In the genomic region with DNA sequence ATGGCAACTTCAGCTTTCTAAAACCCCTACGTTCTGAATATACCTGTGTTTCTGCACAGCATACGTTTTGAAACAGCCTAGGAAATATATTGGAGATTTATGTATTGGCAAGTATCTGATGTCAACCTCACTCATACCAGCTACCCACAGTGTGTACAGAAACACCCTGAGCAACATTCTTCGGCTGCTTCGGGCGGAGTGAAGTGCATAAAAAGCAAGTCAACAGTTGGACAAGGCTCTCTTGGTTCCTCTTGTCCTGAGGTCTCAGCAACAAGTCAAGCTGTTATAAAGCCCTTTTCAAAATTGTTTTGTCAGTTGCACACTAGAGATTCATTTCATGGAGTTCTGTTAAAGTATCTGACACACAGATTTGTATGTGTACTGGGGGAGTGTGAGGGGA, we compare ENCODE assay signal across 20 cellular contexts. TPM values are rescaled to one million over a fixed set of nuclear protein-coding genes. Genes with fewer than 3 reads are reported as not detected.
DNase-seq lines count a peak whose midpoint lies in the region; ATAC-seq and TF ChIP-seq lines count a peak whose summit lies in the region.
"Had no signal": no experiment of that assay in that cellular context is flagged by ENCODE, and none has a peak within 500 bp of the region (broad histone marks: within the 10 kb centered on the region; RNA-seq: fewer than 3 reads in every experiment).

No MANE protein-coding gene starts in this region.

- no peak overlapping the region for H3K4me3 Mint-ChIP-seq in MCF 10A (ENCODE audit: unreplicated experiment)
- H3K4me3 Mint-ChIP-seq: activated T-cell treated with anti-CD3 and anti-CD28 coated beads, Interleukin-2, amount 50 U/mL, for 72 hours; CD4-positive, CD25-positive, alpha-beta regulatory T cell; dendritic cell treated with granulocyte-macrophage colony-stimulating factor and Interleukin-4, amounts not matched to agents 40 ng/mL and 50 ng/mL, for 4 days; nephron; T-helper 1 cell treated with Interleukin-12 subunit alpha and Interleukin-12 subunit beta and Interleukin-4 antibody, amounts not matched to agents 30 μg/mL and 1 μg/mL, for 36 hours had no signal

- no peaks in the 10 kb centered on the region for H3K27me3 Mint-ChIP-seq in MCF 10A (ENCODE audit: insufficient read depth, unreplicated experiment)

- no peaks in the 10 kb centered on the region for H3K36me3 Mint-ChIP-seq in MCF 10A (ENCODE audit: insufficient read depth, unreplicated experiment)
- H3K36me3 Mint-ChIP-seq: activated naive CD4-positive, alpha-beta T cell treated with anti-CD3 and anti-CD28 coated beads, Interleukin-2, amount 50 U/mL, for 72 hours; CD4-positive, CD25-positive, alpha-beta regulatory T cell had no signal

- H3K36me3 ChIP-seq in mammary epithelial cell (ENCODE audit: insufficient read depth, low read length) (no peaks in the 10 kb centered on the region), lower lobe of right lung (no peaks in the 10 kb centered on the region)
- H3K36me3 ChIP-seq: brain microvascular endothelial cell had no signal

- H3K9me3 ChIP-seq in mammary epithelial cell (replicated peaks; ENCODE audit: insufficient read depth, low read length) = no peaks in the 10 kb centered on the region
- no peaks in the 10 kb centered on the region for H3K9me3 ChIP-seq in lower lobe of right lung
- H3K9me3 ChIP-seq: testis had no signal

- H3K27ac Mint-ChIP-seq in MCF 10A (ENCODE audit: low read depth, unreplicated experiment) = no peak overlapping the region
- H3K27ac Mint-ChIP-seq: activated naive CD4-positive, alpha-beta T cell treated with anti-CD3 and anti-CD28 coated beads, Interleukin-2, amount 50 U/mL, for 72 hours; activated T-cell treated with anti-CD3 and anti-CD28 coated beads, Interleukin-2, amount 50 U/mL, for 72 hours; CD4-positive, CD25-positive, alpha-beta regulatory T cell; dendritic cell treated with granulocyte-macrophage colony-stimulating factor and Interleukin-4, amounts not matched to agents 40 ng/mL and 50 ng/mL, for 4 days; nephron; T-helper 1 cell treated with Interleukin-12 subunit alpha and Interleukin-12 subunit beta and Interleukin-4 antibody, amounts not matched to agents 30 μg/mL and 1 μg/mL, for 36 hours had no signal

- WGBS in mammary epithelial cell (ENCODE audit: low coverage, missing lambda C conversion rate) = 57% methylated on average over 5 of the region's 5 CpGs

- dilution Hi-C loops in mammary epithelial cell (cut with HindIII; ENCODE audit: low sequenced_read_pairs) = no loop called here

- TF ChIP-seq CTCF in mammary epithelial cell (conservative IDR thresholded peaks at IDR 0.05 in 1 of 2, IDR thresholded peaks at IDR 0.05 in 1 of 2; ENCODE audit: extremely low read depth in 1 of 2, insufficient read depth in 1 of 2, low read depth in 1 of 2, low read length in 2 of 2) (no peak), MCF 10A (IDR thresholded peaks at IDR 0.05; ENCODE audit: unreplicated experiment) (no peak), epithelial cell of esophagus (IDR thresholded peaks at IDR 0.05; ENCODE audit: insufficient read depth, low read depth, low read length, missing control alignments) (no peak), lower lobe of right lung (IDR thresholded peaks at IDR 0.05) (no peak), omental fat pad (IDR thresholded peaks at IDR 0.05) (no peak), coronary artery (IDR thresholded peaks at IDR 0.05) (no peak)

- H3K9me3 Mint-ChIP-seq in MCF 10A (ENCODE audit: unreplicated experiment) = no peaks in the 10 kb centered on the region
- H3K9me3 Mint-ChIP-seq: activated naive CD4-positive, alpha-beta T cell treated with anti-CD3 and anti-CD28 coated beads, Interleukin-2, amount 50 U/mL, for 72 hours; activated T-cell treated with anti-CD3 and anti-CD28 coated beads, Interleukin-2, amount 50 U/mL, for 72 hours; dendritic cell treated with granulocyte-macrophage colony-stimulating factor and Interleukin-4, amounts not matched to agents 40 ng/mL and 50 ng/mL, for 4 days; nephron; T-helper 1 cell treated with Interleukin-12 subunit alpha and Interleukin-12 subunit beta and Interleukin-4 antibody, amounts not matched to agents 30 μg/mL and 1 μg/mL, for 36 hours had no signal

- no peaks in the 10 kb centered on the region for H3K79me2 ChIP-seq in mammary epithelial cell (ENCODE audit: insufficient read depth, low read length)

- H3K4me3 ChIP-seq in mammary epithelial cell (replicated peaks in 1 of 3; ENCODE audit: insufficient read depth in 1 of 3, low read depth in 2 of 3, low read length in 3 of 3) (no peak overlapping the region), epithelial cell of esophagus (ENCODE audit: low read length) (no peak overlapping the region), lower lobe of right lung (no peak overlapping the region), coronary artery (no peak overlapping the region)
- H3K4me3 ChIP-seq: testis had no signal

- POLR2A ChIA-PET in MCF 10A (lab: Yijun Ruan, JAX) = interaction anchor here (0.7 kb wide), 1 partner anchor 83 kb away, joined by 3 read pairs; no protein-coding TSS in a partner anchor

- ATAC-seq in lower lobe of right lung (peak; percentile 92 to 93), omental fat pad (ENCODE audit: low FRiP score) (no peak), HG02884 (IDR thresholded peaks at IDR 0.05; ENCODE audit: unreplicated experiment) (no peak)
- ATAC-seq: activated naive CD4-positive, alpha-beta T cell treated with anti-CD3 and anti-CD28 coated beads, Interleukin-2, amount 50 U/mL, for 72 hours; activated T-cell treated with anti-CD3 and anti-CD28 coated beads, Interleukin-2, amount 50 U/mL, for 72 hours had no signal

- H3K27ac ChIP-seq in mammary epithelial cell (ENCODE audit: insufficient read depth, low read depth, low read length) (no peak overlapping the region), lower lobe of right lung (peak overlapping the region; percentile 65), coronary artery (no peak overlapping the region)
- H3K27ac ChIP-seq: brain microvascular endothelial cell, testis had no signal

- DNase-seq in mammary epithelial cell (peak; percentile 6), MCF 10A (ENCODE audit: unreplicated experiment) (no peak), epithelial cell of esophagus (ENCODE audit: low read depth) (peak; percentile 11), lower lobe of right lung (peak; percentile 63), omental fat pad (ENCODE audit: low spot score) (no peak), T1000 (lab: John Stamatoyannopoulos, UW) (no peak), coronary artery (ENCODE audit: low spot score) (no peak)
- DNase-seq: activated CD4-positive, CD25-positive, alpha-beta regulatory T cell; activated T-cell treated with anti-CD3 and anti-CD28 coated beads, Interleukin-2, amount 50 U/mL, for 72 hours; brain microvascular endothelial cell; CD4-positive, CD25-positive, alpha-beta regulatory T cell; NCI-H2081 treated with DMSO at 0.1 percent for 48 hours; NCI-H510A treated with DMSO at 0.1 percent for 48 hours; Right ventricle myocardium superior; testis had no signal

- no peak overlapping the region for H3K4me2 ChIP-seq in mammary epithelial cell (ENCODE audit: insufficient read depth, low read depth, low read length)

- CTCF ChIA-PET in mammary epithelial cell (lab: Charles Lee; ENCODE audit: low non-redundant PET) (no interaction called here), MCF 10A (lab: Yijun Ruan, JAX) (interaction anchor here (0.7 to 1.5 kb wide), 2 partner anchors 10 to 39 kb away, joined by 3 to 4 read pairs; no protein-coding TSS in a partner anchor)

- H3K27me3 ChIP-seq in mammary epithelial cell (ENCODE audit: insufficient read depth, low read length) (no peaks in the 10 kb centered on the region), lower lobe of right lung (ENCODE audit: low read depth) (no peaks in the 10 kb centered on the region)
- H3K27me3 ChIP-seq: brain microvascular endothelial cell, testis had no signal

- BruUV-seq in mammary epithelial cell (replicated peaks; lab: Mats Ljungman, UMichigan) = no TSS peak
- BruUV-seq in MCF 10A (replicated peaks; lab: Mats Ljungman, UMichigan) = no TSS peak

- in situ Hi-C loops in mammary epithelial cell (cut with MboI; ENCODE audit: low sequenced_read_pairs in 2 of 2) = no loop called here

- peaks cover 9% of the 10 kb centered on the region for H3K4me1 Mint-ChIP-seq in MCF 10A (ENCODE audit: insufficient read depth, unreplicated experiment)
- H3K4me1 Mint-ChIP-seq: CD4-positive, CD25-positive, alpha-beta regulatory T cell had no signal

- H3K9ac ChIP-seq in mammary epithelial cell (ENCODE audit: insufficient read depth, low read length) = no peak overlapping the region

- no peaks in the 10 kb centered on the region for H3K4me1 ChIP-seq in mammary epithelial cell (ENCODE audit: insufficient read depth, low read length)
- no peaks in the 10 kb centered on the region for H3K4me1 ChIP-seq in lower lobe of right lung
- H3K4me1 ChIP-seq: testis had no signal

- intact Hi-C loops in mammary epithelial cell (cut with micrococcal nuclease) = no loop called here
- intact Hi-C loops in MCF 10A (cut with micrococcal nuclease) = no loop called here
- intact Hi-C loops in lower lobe of right lung (cut with DNase I) = no loop called here

- no peak overlapping the region for H2AFZ ChIP-seq in mammary epithelial cell (ENCODE audit: low read depth, low read length)

- no peaks in the 10 kb centered on the region for H4K20me1 ChIP-seq in mammary epithelial cell (ENCODE audit: insufficient read depth, low read length)

RNA-seq across cellular contexts. Expression of gene PAPSS2, which starts 40.0 kb away (rescaled TPM):
- total RNA-seq in mammary epithelial cell (1 to 10 TPM; 3.8 to 9.1 TPM), MCF 10A (2022) (1.0 and 1.4 TPM in 2 replicates), lower lobe of right lung (137 TPM), omental fat pad (100 to 1,000 TPM in 1 of 4 donors, 10 to 100 TPM in 3; 57.1 to 101 (median 67.0) TPM)
- polyA plus RNA-seq in mammary epithelial cell = 6.8 TPM
- polyA minus RNA-seq in mammary epithelial cell = 5.5 TPM
- total RNA-seq: CD4-positive, CD25-positive, alpha-beta regulatory T cell had no signal

Comparison
In these comparisons a context has a peak if more than half of its experiments do, and no peak if none do; other contexts are left out.
1. DNase-seq: peak in mammary epithelial cell (single experiment), epithelial cell of esophagus (single experiment) and lower lobe of right lung (single experiment); none in MCF 10A (single experiment), omental fat pad (single experiment), T1000 (single experiment) and coronary artery (single experiment).
2. ATAC-seq: peak in lower lobe of right lung (2 of 2); none in omental fat pad (single experiment) and HG02884 (single experiment).
3. RNA of gene PAPSS2, which starts 40.0 kb away (total RNA-seq): 137 TPM in lower lobe of right lung (single experiment) and 57.1 to 101 TPM in omental fat pad; 3.8 to 9.1 TPM in mammary epithelial cell and 1.0 to 1.4 TPM in MCF 10A; every median in the first group is over 4 times any median in the second.